Comparison of ENCODE assay signal across 25 cellular contexts in the genomic region with DNA sequence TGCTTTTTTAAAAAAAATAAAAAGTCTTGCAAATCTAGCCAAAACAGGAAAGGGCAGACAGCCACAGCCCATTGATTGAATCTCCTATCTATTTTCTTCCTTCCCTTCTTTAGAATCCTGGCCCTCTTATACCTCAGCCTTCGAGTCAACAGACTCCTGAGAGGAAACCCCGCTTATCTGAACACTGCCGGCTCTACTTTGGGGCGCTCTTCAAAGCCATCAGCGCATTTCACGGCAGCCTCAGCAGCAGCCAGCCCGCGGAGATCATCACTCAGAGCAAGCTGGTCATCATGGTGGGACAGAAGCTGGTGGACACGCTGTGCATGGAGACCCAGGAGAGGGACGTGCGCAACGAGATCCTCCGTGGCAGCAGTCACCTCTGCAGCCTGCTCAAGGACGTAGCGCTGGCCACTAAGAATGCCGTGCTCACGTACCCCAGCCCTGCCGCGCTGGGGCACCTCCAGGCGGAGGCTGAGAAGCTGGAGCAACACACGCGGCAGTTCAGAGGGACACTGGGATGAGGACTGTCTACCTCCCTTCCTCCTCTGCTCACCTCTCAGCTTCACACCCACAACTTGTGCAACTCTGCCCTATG. TPM values are rescaled to one million over a fixed set of nuclear protein-coding genes. Genes with fewer than 3 reads are reported as not detected.
DNase-seq lines count a peak whose midpoint lies in the region; ATAC-seq, FAIRE-seq and TF ChIP-seq lines count a peak whose summit lies in the region.
"Had no signal": no experiment of that assay in that cellular context is flagged by ENCODE, and none has a peak within 500 bp of the region (broad histone marks: within the 10 kb centered on the region; RNA-seq: fewer than 3 reads in every experiment).

No MANE protein-coding gene starts in this region.

- H3K9me3 ChIP-seq in right lobe of liver (no peaks in the 10 kb centered on the region), HepG2 (ENCODE audit: low read length) (no peaks in the 10 kb centered on the region), SK-N-SH (no peaks in the 10 kb centered on the region)
- H3K9me3 ChIP-seq: heart right ventricle, testis had no signal

- ATAC-seq in right lobe of liver, result peak; percentile 38 to 68 (median 41)
- ATAC-seq in HepG2, result no peak
- ATAC-seq in esophagus mucosa, result peak; percentile 10
- ATAC-seq: activated T-cell treated with anti-CD3 and anti-CD28 coated beads, Interleukin-2, amount 50 U/mL, for 4 hours; foreskin keratinocyte; left cardiac atrium had no signal

- H3K4me3 ChIP-seq in right lobe of liver (no peak overlapping the region), HepG2 (replicated peaks in 1 of 3; ENCODE audit: insufficient read depth in 1 of 3, low read depth in 2 of 3, low read length in 3 of 3) (no peak overlapping the region), SK-N-SH (ENCODE audit: low read depth in 2 of 2, low read length in 1 of 2) (peak overlapping the region in 1 of 2 experiments; percentile 36; a peak in 2 of 4 replicates)
- H3K4me3 ChIP-seq: heart right ventricle, testis had no signal

- H3K9ac ChIP-seq in HepG2 (ENCODE audit: insufficient read depth, low read depth, low read length) (no peak overlapping the region), SK-N-SH (no peak overlapping the region)

- H2AFZ ChIP-seq in HepG2 (ENCODE audit: low read length) (no peak overlapping the region), SK-N-SH (ENCODE audit: low read depth) (peak overlapping the region; percentile 59; the same call in 1 of the 2 replicates)

- TF ChIP-seq CTCF in right lobe of liver (IDR thresholded peaks at IDR 0.05), result no peak
- no peak for TF ChIP-seq CTCF in HepG2 (CRISPR knock-in tag; IDR thresholded peaks at IDR 0.05)
- TF ChIP-seq CTCF in SK-N-SH (IDR thresholded peaks at IDR 0.05), result no peak

- TF ChIP-seq RAD21 in HepG2 (CRISPR knock-in tag; IDR thresholded peaks at IDR 0.05), result no peak
- no peak for TF ChIP-seq RAD21 in SK-N-SH (IDR thresholded peaks at IDR 0.05; ENCODE audit: low read length)

- H3K4me2 ChIP-seq in HepG2 (ENCODE audit: low read depth, low read length) (no peak overlapping the region), SK-N-SH (0 out of 2 replicates have a peak overlapping the region, but pooled peaks have one; percentile 52)

- no peak for FAIRE-seq in HepG2 (lab: Jason Lieb, UNC)

- DNase-seq in right lobe of liver, result no peak
- DNase-seq in HepG2 (ENCODE audit: low spot score), result no peak
- peak; percentile 44 for DNase-seq in SK-N-SH
- DNase-seq in substantia nigra (lab: John Stamatoyannopoulos, UW), result no peak
- DNase-seq in COLO668 (lab: John Stamatoyannopoulos, UW; ENCODE audit: unreplicated experiment), result no peak
- DNase-seq in NCI-H524 treated with DMSO at 0.1 percent for 48 hours (lab: John Stamatoyannopoulos, UW), result no peak
- DNase-seq: activated CD4-positive, CD25-positive, alpha-beta regulatory T cell treated with anti-CD3 and anti-CD28 coated beads, Interleukin-2, amount 50 U/mL, for 72 hours; activated naive CD4-positive, alpha-beta T cell; activated T-cell treated with anti-CD3 and anti-CD28 coated beads, Interleukin-2, amount 50 U/mL, for 4 hours; brain microvascular endothelial cell; effector memory CD4-positive, alpha-beta T cell; foreskin keratinocyte; heart right ventricle; left cardiac atrium; mesendoderm; NCI-H1417; NCI-H526 treated with DMSO at 0.1 percent for 48 hours; right cardiac atrium; stimulated activated CD4-positive, alpha-beta T cell treated with anti-CD3 and anti-CD28 coated beads, Interleukin-4, amount 100 ng/mL, for 1 hour; stimulated activated naive CD4-positive, alpha-beta T cell; T1000; testis had no signal

- H3F3A ChIP-seq in SK-N-SH (replicated peaks; ENCODE audit: insufficient read depth), result no peaks in the 10 kb centered on the region

- TF ChIP-seq EP300 in HepG2 (IDR thresholded peaks at IDR 0.05; ENCODE audit: low read depth in 2 of 2, low read length in 2 of 2) (no peak), HepG2 (CRISPR knock-in tag; IDR thresholded peaks at IDR 0.05; ENCODE audit: borderline replicate concordance) (no peak), SK-N-SH (IDR thresholded peaks at IDR 0.05; ENCODE audit: borderline replicate concordance in 1 of 2, low read depth in 1 of 2, low read length in 1 of 2) (no peak)

- no peaks in the 10 kb centered on the region for H3K4me1 ChIP-seq in right lobe of liver
- H3K4me1 ChIP-seq in HepG2 (ENCODE audit: insufficient read depth, low read length), result no peaks in the 10 kb centered on the region
- H3K4me1 ChIP-seq in SK-N-SH (ENCODE audit: control insufficient read depth in 1 of 2, insufficient read depth in 2 of 2, low read depth in 1 of 2, low read length in 1 of 2), result peaks cover 0 to 4% of the 10 kb centered on the region in 2 experiments; a peak in 1 of 4 replicates
- H3K4me1 ChIP-seq: foreskin keratinocyte, testis had no signal

- in situ Hi-C loops in HepG2 (cut with HindIII; ENCODE audit: extremely low pct_ligation_motif_present, low pct_unique_long_range_greater_than_20kb), result no loop called here

- H3K27me3 ChIP-seq in right lobe of liver, result no peaks in the 10 kb centered on the region
- H3K27me3 ChIP-seq in HepG2 (ENCODE audit: control insufficient read depth in 1 of 2, insufficient read depth in 2 of 2, low read length in 2 of 2), result no peaks in the 10 kb centered on the region
- no peaks in the 10 kb centered on the region for H3K27me3 ChIP-seq in SK-N-SH (ENCODE audit: insufficient read depth)
- H3K27me3 ChIP-seq: brain microvascular endothelial cell, heart right ventricle, testis had no signal

- intact Hi-C loops in right lobe of liver (cut with DNase I) (no loop called here), HepG2 (cut with micrococcal nuclease; ENCODE audit: unreplicated experiment) (no loop called here)

- POLR2A ChIA-PET in HepG2 (lab: Yijun Ruan, JAX), result no interaction called here
- POLR2A ChIA-PET in SK-N-SH (lab: Yijun Ruan, JAX), result no interaction called here

- WGBS in right lobe of liver (ENCODE audit: insufficient coverage, low coverage, low lambda C conversion rate, missing lambda C conversion rate), result 69% methylated on average over 10 of the region's 22 CpGs
- 81% methylated on average over 22 of the region's 22 CpGs for WGBS in HepG2 (ENCODE audit: low lambda C conversion rate)
- WGBS in SK-N-SH (ENCODE audit: low lambda C conversion rate), result 28% methylated on average over 16 of the region's 22 CpGs

- H3K79me2 ChIP-seq in HepG2 (ENCODE audit: insufficient read depth, low read length), result no peaks in the 10 kb centered on the region
- H3K79me2 ChIP-seq in SK-N-SH (ENCODE audit: insufficient read depth), result no peaks in the 10 kb centered on the region

- H3K36me3 ChIP-seq in right lobe of liver, result peaks cover 0 to 3% (median 0%) of the 10 kb centered on the region in 4 donors
- H3K36me3 ChIP-seq in HepG2 (replicated peaks in 1 of 2; ENCODE audit: control insufficient read depth in 1 of 2, insufficient read depth in 2 of 2, low read length in 2 of 2), result no peaks in the 10 kb centered on the region
- H3K36me3 ChIP-seq in SK-N-SH (replicated peaks in 1 of 2; ENCODE audit: control insufficient read depth in 1 of 2, insufficient read depth in 2 of 2, low read length in 1 of 2), result no peaks in the 10 kb centered on the region
- H3K36me3 ChIP-seq: brain microvascular endothelial cell had no signal

- H4K20me1 ChIP-seq in HepG2 (ENCODE audit: insufficient read depth, low read length) (no peaks in the 10 kb centered on the region), SK-N-SH (ENCODE audit: insufficient read depth) (no peaks in the 10 kb centered on the region)

- H3K27ac ChIP-seq in right lobe of liver (no peak overlapping the region), HepG2 (ENCODE audit: extremely low read length, insufficient read depth, low read length) (no peak overlapping the region), SK-N-SH (ENCODE audit: low read depth in 2 of 2, low read length in 1 of 2) (no peak overlapping the region), substantia nigra (ENCODE audit: low read depth, low read length, poor library complexity, severe bottlenecking) (no peak overlapping the region)
- H3K27ac ChIP-seq: brain microvascular endothelial cell, C4-2B, foreskin keratinocyte, heart right ventricle, testis had no signal

- H3K9me2 ChIP-seq in SK-N-SH, result no peaks in the 10 kb centered on the region

- CTCF ChIA-PET in HepG2 (lab: Yijun Ruan, JAX; ENCODE audit: low intra/inter-chr PET ratio, low total read pairs) (no interaction called here), SK-N-SH (lab: Yijun Ruan, JAX) (interaction anchor here (1.5 kb wide), 1 partner anchor 115 kb away, joined by 3 read pairs; no protein-coding TSS in a partner anchor)

- TF ChIP-seq POLR2A in right lobe of liver (IDR thresholded peaks at IDR 0.05) (no peak), HepG2 (IDR thresholded peaks at IDR 0.05; ENCODE audit: insufficient read depth in 1 of 2, low read depth in 2 of 2, low read length in 2 of 2) (no peak)

- no TSS peak for BruUV-seq in HepG2 (replicated peaks; lab: Mats Ljungman, UMichigan)

RNA-seq across cellular contexts. Expression of gene RTF2, which starts 10.1 kb away (rescaled TPM):
- total RNA-seq in right lobe of liver (10 to 100 TPM; 29.9 to 40.1 (median 32.6) TPM), HepG2 (2016; rRNA removed; fragmentation: Illumina TruSeq; extraction: Trizol) (142 and 202 TPM in 2 replicates), esophagus mucosa (51.0 TPM)
- total RNA-seq in HepG2 (2016; cell fraction: cytosol; rRNA removed; fragmentation: Illumina TruSeq; extraction: Trizol; ENCODE audit: low read depth), result 22.9 and 24.0 TPM in 2 replicates
- total RNA-seq in HepG2 (2016; cell fraction: insoluble cytoplasmic fraction; rRNA removed; fragmentation: Illumina TruSeq; extraction: Trizol), result 146 and 210 TPM in 2 replicates
- total RNA-seq in HepG2 (2016; cell fraction: membrane; rRNA removed; fragmentation: Illumina TruSeq; extraction: Trizol), result 48.4 and 48.7 TPM in 2 replicates
- 61.3 and 68.9 TPM in 2 replicates for total RNA-seq in HepG2 (2016; cell fraction: nucleus; rRNA removed; fragmentation: Illumina TruSeq; extraction: Trizol)
- polyA plus RNA-seq in HepG2 (2011; rRNA removed) (73.3 and 81.8 TPM in 2 replicates), SK-N-SH (2012; rRNA removed) (78.2 and 82.8 TPM in 2 replicates)
- 75.5 and 78.1 TPM in 2 replicates for polyA plus RNA-seq in HepG2 (2011; cell fraction: cytosol; rRNA removed)
- 56.4 and 58.3 TPM in 2 replicates for polyA plus RNA-seq in HepG2 (2011; cell fraction: nucleus; rRNA removed)
- 65.9 and 76.5 TPM in 2 replicates for polyA plus RNA-seq in HepG2 (2012)
- 23.4 and 24.1 TPM in 2 replicates for polyA plus RNA-seq in HepG2 (2016; cell fraction: cytosol; fragmentation: Illumina TruSeq; extraction: Trizol; ENCODE audit: low read depth)
- polyA plus RNA-seq in HepG2 (2016; cell fraction: insoluble cytoplasmic fraction; fragmentation: Illumina TruSeq; extraction: Trizol; ENCODE audit: low read depth), result 194 and 208 TPM in 2 replicates
- polyA plus RNA-seq in HepG2 (2016; cell fraction: membrane; fragmentation: Illumina TruSeq; extraction: Trizol; ENCODE audit: low read depth), result 36.9 and 38.6 TPM in 2 replicates
- polyA plus RNA-seq in HepG2 (2016; cell fraction: nucleus; fragmentation: Illumina TruSeq; extraction: Trizol; ENCODE audit: insufficient read depth, low read depth), result 117 and 121 TPM in 2 replicates
- polyA minus RNA-seq in HepG2 (2011; rRNA and poly(A)+ RNA removed; ENCODE audit: low replicate concordance), result 51.8 and 70.9 TPM in 2 replicates
- polyA minus RNA-seq in HepG2 (2011; cell fraction: cytosol; rRNA and poly(A)+ RNA removed), result 30.7 and 31.2 TPM in 2 replicates
- 36.6 and 37.0 TPM in 2 replicates for polyA minus RNA-seq in HepG2 (2011; cell fraction: nucleus; rRNA and poly(A)+ RNA removed)
- polyA plus RNA-seq in SK-N-SH (2012; cell fraction: cytosol; rRNA removed), result 77.8 and 80.1 TPM in 2 replicates
- polyA plus RNA-seq in SK-N-SH (2012; cell fraction: nucleus; rRNA removed), result 75.0 and 78.8 TPM in 2 replicates

RNA-seq across cellular contexts. Expression of gene CASS4, which starts 46.3 kb away (rescaled TPM):
- total RNA-seq in right lobe of liver, result 1 to 10 TPM in 2 of 6 experiments, under 1 TPM in 4; 0.66 to 2.1 (median 0.83) TPM
- 0.38 and 0.49 TPM in 2 replicates for total RNA-seq in HepG2 (2016; rRNA removed; fragmentation: Illumina TruSeq; extraction: Trizol)
- total RNA-seq in HepG2 (2016; cell fraction: cytosol; rRNA removed; fragmentation: Illumina TruSeq; extraction: Trizol; ENCODE audit: low read depth), result 0.09 TPM in 1 of 2 replicates, not detected in the other
- 0.28 and 0.35 TPM in 2 replicates for total RNA-seq in HepG2 (2016; cell fraction: insoluble cytoplasmic fraction; rRNA removed; fragmentation: Illumina TruSeq; extraction: Trizol)
- total RNA-seq in HepG2 (2016; cell fraction: membrane; rRNA removed; fragmentation: Illumina TruSeq; extraction: Trizol), result 0.17 and 0.31 TPM in 2 replicates
- 0.53 and 0.65 TPM in 2 replicates for total RNA-seq in HepG2 (2016; cell fraction: nucleus; rRNA removed; fragmentation: Illumina TruSeq; extraction: Trizol)
- 0.17 and 0.25 TPM in 2 replicates for polyA plus RNA-seq in HepG2 (2011; rRNA removed)
- 0.10 and 0.17 TPM in 2 replicates for polyA plus RNA-seq in HepG2 (2011; cell fraction: cytosol; rRNA removed)
- 0.35 and 0.50 TPM in 2 replicates for polyA plus RNA-seq in HepG2 (2011; cell fraction: nucleus; rRNA removed)
- polyA plus RNA-seq in HepG2 (2012), result 0.17 and 0.23 TPM in 2 replicates
- polyA plus RNA-seq in HepG2 (2016; cell fraction: cytosol; fragmentation: Illumina TruSeq; extraction: Trizol; ENCODE audit: low read depth), result not detected in 2 replicates
- polyA plus RNA-seq in HepG2 (2016; cell fraction: insoluble cytoplasmic fraction; fragmentation: Illumina TruSeq; extraction: Trizol; ENCODE audit: low read depth), result 0.30 and 0.41 TPM in 2 replicates
- 0.06 and 0.08 TPM in 2 replicates for polyA plus RNA-seq in HepG2 (2016; cell fraction: membrane; fragmentation: Illumina TruSeq; extraction: Trizol; ENCODE audit: low read depth)
- 0.21 and 0.48 TPM in 2 replicates for polyA plus RNA-seq in HepG2 (2016; cell fraction: nucleus; fragmentation: Illumina TruSeq; extraction: Trizol; ENCODE audit: insufficient read depth, low read depth)
- 0.06 and 0.07 TPM in 2 replicates for polyA minus RNA-seq in HepG2 (2011; rRNA and poly(A)+ RNA removed; ENCODE audit: low replicate concordance)
- polyA minus RNA-seq in HepG2 (2011; cell fraction: cytosol; rRNA and poly(A)+ RNA removed), result 0.26 TPM in 1 of 2 replicates, not detected in the other
- polyA minus RNA-seq in HepG2 (2011; cell fraction: nucleus; rRNA and poly(A)+ RNA removed), result 0.26 and 0.50 TPM in 2 replicates
- polyA plus RNA-seq in SK-N-SH (2012; rRNA removed), result 0.02 TPM in 1 of 2 replicates, not detected in the other
- 0.03 TPM in 1 of 2 replicates, not detected in the other for polyA plus RNA-seq in SK-N-SH (2012; cell fraction: cytosol; rRNA removed)
- polyA plus RNA-seq in SK-N-SH (2012; cell fraction: nucleus; rRNA removed), result 0.02 and 0.06 TPM in 2 replicates
- total RNA-seq in esophagus mucosa, result 0.28 TPM
- total RNA-seq: foreskin keratinocyte, MCF 10A had no signal
